18 cellular contexts compared by ENCODE assay signal in genomic region chr21:27571706-27572105, GRCh38.
DNase-seq lines count a peak whose midpoint lies in the region; ATAC-seq and TF ChIP-seq lines count a peak whose summit lies in the region.
"Had no signal": no experiment of that assay in that cellular context is flagged by ENCODE, and none has a peak within 500 bp of the region (broad histone marks: within the 10 kb centered on the region; RNA-seq: fewer than 3 reads in every experiment).

No MANE protein-coding gene starts in this region.

- no peaks in the 10 kb centered on the region for H3K4me1 Mint-ChIP-seq in stimulated activated memory B cell treated with anti-CD40 and anti-IgM and Interleukin-4, amounts not matched to agents 10 μg/mL and 1 μg/mL and 100 μg/mL, for 72 hours
- H3K4me1 Mint-ChIP-seq in WTC11, result no peaks in the 10 kb centered on the region
- H3K4me1 Mint-ChIP-seq: activated CD4-positive, alpha-beta T cell treated with anti-CD3 and anti-CD28 coated beads, Interleukin-2, amount 10 ng/mL, durations not matched to agents 7 days and 5 days; T-helper 17 cell had no signal

- no peaks in the 10 kb centered on the region for H3K36me3 ChIP-seq in mesenchymal stem cell (ENCODE audit: control insufficient read depth in 1 of 2, insufficient read depth in 2 of 2, low read depth in 1 of 2, low read length in 2 of 2)
- H3K36me3 ChIP-seq: adrenal gland, BE2C had no signal

- H2BK12ac ChIP-seq in mesenchymal stem cell (ENCODE audit: low read length in 2 of 2), result no peak overlapping the region

- no peaks in the 10 kb centered on the region for H3K27me3 ChIP-seq in mesenchymal stem cell (ENCODE audit: control insufficient read depth in 1 of 2, insufficient read depth in 1 of 2, low read length in 2 of 2)
- H3K27me3 ChIP-seq: adrenal gland, BE2C had no signal

- H3K27ac ChIP-seq in mesenchymal stem cell (ENCODE audit: low read length, poor library complexity, severe bottlenecking), result peak overlapping the region; percentile 100
- H3K27ac ChIP-seq: adrenal gland, HL-60 had no signal

- peak overlapping the region in 1 of 2 experiments; percentile 39 for H3K18ac ChIP-seq in mesenchymal stem cell (ENCODE audit: low read depth in 1 of 2, low read length in 2 of 2)

- peak overlapping the region; percentile 87 for H3K9ac ChIP-seq in mesenchymal stem cell (ENCODE audit: low read length)

- peak; percentile 29 for DNase-seq in AG09309 (ENCODE audit: low read depth)
- peak; percentile 99 for DNase-seq in LHCN-M2 (ENCODE audit: low read depth)
- DNase-seq in choroid plexus epithelial cell (ENCODE audit: low read depth), result peak; percentile 85
- peak; percentile 64 for DNase-seq in mesenchymal stem cell
- DNase-seq in WTC11 (ENCODE audit: low spot score), result no peak
- no peak for DNase-seq in omental fat pad (ENCODE audit: low spot score)
- DNase-seq in SHP77 (lab: John Stamatoyannopoulos, UW), result no peak
- DNase-seq: activated CD4-positive, alpha-beta T cell treated with anti-CD3 and anti-CD28 coated beads, Interleukin-2, amount 10 ng/mL, durations not matched to agents 7 days and 5 days; activated T-cell treated with anti-CD3 and anti-CD28 coated beads, Interleukin-2, amount 50 U/mL, for 48 hours; adrenal gland; BE2C; dermis blood vessel endothelial cell; islet precursor cell; MM.1S; T-helper 17 cell had no signal

- no peaks in the 10 kb centered on the region for H3K27me3 Mint-ChIP-seq in stimulated activated memory B cell treated with anti-CD40 and anti-IgM and Interleukin-4, amounts not matched to agents 10 μg/mL and 1 μg/mL and 100 μg/mL, for 72 hours
- H3K27me3 Mint-ChIP-seq in WTC11 (ENCODE audit: low read depth), result no peaks in the 10 kb centered on the region
- H3K27me3 Mint-ChIP-seq: activated CD4-positive, alpha-beta T cell treated with anti-CD3 and anti-CD28 coated beads, Interleukin-2, amount 10 ng/mL, durations not matched to agents 7 days and 5 days; T-helper 17 cell had no signal

- H4K91ac ChIP-seq in mesenchymal stem cell (ENCODE audit: low read length), result no peak overlapping the region

- no peak overlapping the region for H3K4me3 Mint-ChIP-seq in stimulated activated memory B cell treated with anti-CD40 and anti-IgM and Interleukin-4, amounts not matched to agents 10 μg/mL and 1 μg/mL and 100 μg/mL, for 72 hours
- H3K4me3 Mint-ChIP-seq in WTC11, result no peak overlapping the region
- H3K4me3 Mint-ChIP-seq: activated CD4-positive, alpha-beta T cell treated with anti-CD3 and anti-CD28 coated beads, Interleukin-2, amount 10 ng/mL, durations not matched to agents 7 days and 5 days; T-helper 17 cell; type B pancreatic cell had no signal

- no peak overlapping the region for H2BK120ac ChIP-seq in mesenchymal stem cell (ENCODE audit: low read depth, low read length)

- peaks cover 2% of the 10 kb centered on the region for H3K4me1 ChIP-seq in mesenchymal stem cell (ENCODE audit: control insufficient read depth, insufficient read depth, low read depth, low read length)
- H3K4me1 ChIP-seq: adrenal gland, BE2C had no signal

- H2AFZ ChIP-seq in mesenchymal stem cell (ENCODE audit: low read depth, low read length), result no peak overlapping the region

- H2BK15ac ChIP-seq in mesenchymal stem cell (ENCODE audit: low read depth, poor library complexity, severe bottlenecking), result no peak overlapping the region

- H3K9me3 Mint-ChIP-seq in stimulated activated memory B cell treated with anti-CD40 and anti-IgM and Interleukin-4, amounts not matched to agents 10 μg/mL and 1 μg/mL and 100 μg/mL, for 72 hours, result peaks cover 8% of the 10 kb centered on the region
- H3K9me3 Mint-ChIP-seq in WTC11, result peaks cover 4% of the 10 kb centered on the region; the same call in 1 of the 2 replicates
- H3K9me3 Mint-ChIP-seq: activated CD4-positive, alpha-beta T cell treated with anti-CD3 and anti-CD28 coated beads, Interleukin-2, amount 10 ng/mL, durations not matched to agents 7 days and 5 days had no signal

- no peak overlapping the region for H3K4me2 ChIP-seq in mesenchymal stem cell (ENCODE audit: low read length, poor library complexity, severe bottlenecking)

- no peak for ATAC-seq in stimulated activated memory B cell treated with anti-CD40 and anti-IgM and Interleukin-4, amounts not matched to agents 10 μg/mL and 1 μg/mL and 100 μg/mL, for 72 hours
- ATAC-seq in WTC11, result no peak
- no peak for ATAC-seq in omental fat pad (ENCODE audit: low FRiP score)
- ATAC-seq: T-helper 17 cell had no signal

- H3K14ac ChIP-seq in mesenchymal stem cell (ENCODE audit: low read length in 2 of 2), result no peak overlapping the region

- CTCF ChIA-PET in WTC11 (lab: Charles Lee), result no interaction called here

- H2AK5ac ChIP-seq in mesenchymal stem cell (ENCODE audit: low read length, severe bottlenecking), result no peak overlapping the region

- TF ChIP-seq CTCF in AG09309 (IDR thresholded peaks at IDR 0.05; ENCODE audit: control insufficient read depth, insufficient read depth, low read depth, low read length, missing control alignments), result no peak
- no peak for TF ChIP-seq CTCF in choroid plexus epithelial cell (conservative IDR thresholded peaks at IDR 0.05; ENCODE audit: low read depth, low read length)
- TF ChIP-seq CTCF in WTC11 (IDR thresholded peaks at IDR 0.05), result no peak
- no peak for TF ChIP-seq CTCF in omental fat pad (IDR thresholded peaks at IDR 0.05)

- no peaks in the 10 kb centered on the region for H3K36me3 Mint-ChIP-seq in stimulated activated memory B cell treated with anti-CD40 and anti-IgM and Interleukin-4, amounts not matched to agents 10 μg/mL and 1 μg/mL and 100 μg/mL, for 72 hours
- no peaks in the 10 kb centered on the region for H3K36me3 Mint-ChIP-seq in WTC11
- H3K36me3 Mint-ChIP-seq: type B pancreatic cell had no signal

- H3K79me1 ChIP-seq in mesenchymal stem cell (replicated peaks; ENCODE audit: low read length, poor library complexity, severe bottlenecking), result no peaks in the 10 kb centered on the region

- H2BK5ac ChIP-seq in mesenchymal stem cell (ENCODE audit: low read depth, low read length, poor library complexity, severe bottlenecking), result peak overlapping the region; percentile 99

- H3K23ac ChIP-seq in mesenchymal stem cell (ENCODE audit: low read length in 2 of 2), result no peak overlapping the region

- H3K4ac ChIP-seq in mesenchymal stem cell (ENCODE audit: low read depth in 1 of 2, low read length in 2 of 2), result no peak overlapping the region

- no peak overlapping the region for H4K8ac ChIP-seq in mesenchymal stem cell (ENCODE audit: low read length)

- no peaks in the 10 kb centered on the region for H3K9me3 ChIP-seq in mesenchymal stem cell (ENCODE audit: control insufficient read depth, low read length)
- H3K9me3 ChIP-seq: adrenal gland, BE2C had no signal

- POLR2A ChIA-PET in WTC11 (lab: Charles Lee), result no interaction called here

- H3K27ac Mint-ChIP-seq in stimulated activated memory B cell treated with anti-CD40 and anti-IgM and Interleukin-4, amounts not matched to agents 10 μg/mL and 1 μg/mL and 100 μg/mL, for 72 hours, result no peak overlapping the region
- H3K27ac Mint-ChIP-seq in WTC11, result no peak overlapping the region
- H3K27ac Mint-ChIP-seq: activated CD4-positive, alpha-beta T cell treated with anti-CD3 and anti-CD28 coated beads, Interleukin-2, amount 10 ng/mL, durations not matched to agents 7 days and 5 days; T-helper 17 cell; type B pancreatic cell had no signal

- H3K4me3 ChIP-seq in AG09309 (ENCODE audit: control insufficient read depth, low read depth, low read length) (no peak overlapping the region), choroid plexus epithelial cell (ENCODE audit: low read depth, low read length) (no peak overlapping the region), mesenchymal stem cell (ENCODE audit: insufficient read depth in 1 of 2, low read depth in 1 of 2, low read length in 2 of 2) (no peak overlapping the region)
- H3K4me3 ChIP-seq: adrenal gland had no signal

TF ChIP-seq in WTC11, 78 proteins besides CTCF, POLR2A, EP300 and RAD21:
- TF ChIP-seq USF1 (CRISPR knock-in tag; IDR thresholded peaks at IDR 0.05) (no peak), ATF3 (CRISPR knock-in tag; conservative IDR thresholded peaks at IDR 0.05) (no peak), IRF2 (CRISPR knock-in tag; IDR thresholded peaks at IDR 0.05; ENCODE audit: borderline replicate concordance, low read depth) (no peak), ZNF396 (CRISPR knock-in tag; IDR thresholded peaks at IDR 0.05; ENCODE audit: borderline replicate concordance) (no peak), ZNF219 (CRISPR knock-in tag; IDR thresholded peaks at IDR 0.05; ENCODE audit: borderline replicate concordance) (no peak), EMX1 (CRISPR knock-in tag; IDR thresholded peaks at IDR 0.05) (no peak), CDX4 (CRISPR knock-in tag; IDR thresholded peaks at IDR 0.05; ENCODE audit: borderline replicate concordance) (no peak), NR2C2 (CRISPR knock-in tag; IDR thresholded peaks at IDR 0.05) (no peak)

Comparison
In these comparisons a context has a peak if more than half of its experiments do, and no peak if none do; other contexts are left out.
1. DNase-seq: peak in AG09309 (single experiment), LHCN-M2 (single experiment), choroid plexus epithelial cell (single experiment) and mesenchymal stem cell (single experiment); none in WTC11 (single experiment), omental fat pad (single experiment) and SHP77 (0 of 2).